ENCODE assay signal across 1 cellular context in the genomic region with DNA sequence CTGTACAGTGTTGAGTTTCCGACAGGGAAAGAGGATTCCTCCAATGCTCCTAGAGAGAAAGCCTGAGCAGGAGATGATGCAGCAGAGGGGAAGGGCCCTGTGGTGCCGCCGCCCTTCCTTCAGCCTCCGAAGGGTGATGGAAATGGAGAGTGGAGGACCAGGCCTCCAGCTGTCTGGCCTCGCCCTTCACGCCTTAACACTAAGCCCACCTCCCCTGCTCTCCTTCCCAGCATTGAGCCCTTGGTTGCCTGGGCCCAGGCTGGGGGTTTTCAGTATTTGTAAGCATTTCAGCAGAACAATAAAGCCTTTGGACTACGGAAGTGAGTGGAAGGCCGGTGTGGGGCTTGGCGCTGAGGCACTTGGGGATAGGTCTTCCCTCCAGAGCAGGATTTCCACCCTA.
TF ChIP-seq lines count a peak whose summit lies in the region.

No MANE protein-coding gene starts in this region.

TF ChIP-seq in WTC11, 78 proteins besides CTCF, POLR2A, EP300 and RAD21 (continued from another document):
- TF ChIP-seq ZNF281 (CRISPR knock-in tag; IDR thresholded peaks at IDR 0.05) (no peak), ZNF317 (CRISPR knock-in tag; IDR thresholded peaks at IDR 0.05; ENCODE audit: borderline replicate concordance, low read depth) (no peak)
